Comparison of ENCODE assay signal across 1 cellular context in genomic region chr19:13015361-13016231, GRCh38.
TF ChIP-seq lines count a peak whose summit lies in the region.

No MANE protein-coding gene starts in this region.

TF ChIP-seq in SK-N-SH, 30 proteins besides CTCF, POLR2A, EP300 and RAD21:
- no peak for TF ChIP-seq FOXJ3 (CRISPR knock-in tag; IDR thresholded peaks at IDR 0.05)
- TF ChIP-seq TCF12 (IDR thresholded peaks at IDR 0.05), result no peak
- no peak for TF ChIP-seq RCOR1 (IDR thresholded peaks at IDR 0.05; ENCODE audit: low read length)
- TF ChIP-seq TEAD4 (IDR thresholded peaks at IDR 0.05; ENCODE audit: borderline replicate concordance, insufficient read depth), result no peak
- no peak for TF ChIP-seq ZBTB33 (IDR thresholded peaks at IDR 0.05; ENCODE audit: borderline replicate concordance, low read depth)
- no peak for TF ChIP-seq NFIC (IDR thresholded peaks at IDR 0.05; ENCODE audit: borderline replicate concordance)
- no peak for TF ChIP-seq FOSL2 (IDR thresholded peaks at IDR 0.05; ENCODE audit: borderline replicate concordance, low read depth)
- TF ChIP-seq MAX (IDR thresholded peaks at IDR 0.05; ENCODE audit: low read depth), result no peak
TF ChIP-seq in SK-N-SH: peak in this region for 0.
